ENCODE assay signal across 8 cellular contexts in genomic region chr6:159726918-159727716, GRCh38. TPM values are rescaled to one million over a fixed set of nuclear protein-coding genes. Genes with fewer than 3 reads are reported as not detected.
DNase-seq lines count a peak whose midpoint lies in the region; ATAC-seq lines count a peak whose summit lies in the region.

Gene WTAP (plus strand): TSS chr6:159727506. CDS start chr6:159736266, 8,760 bp downstream.

- H3K27ac Mint-ChIP-seq in activated CD4-positive, alpha-beta T cell treated with anti-CD3 and anti-CD28 coated beads, Interleukin-2, amount 10 ng/mL, durations not matched to agents 7 days and 5 days: peak within 1 kb of the TSS; percentile 97

- peaks cover 10% of the 10 kb centered on the region for H3K9me3 Mint-ChIP-seq in activated CD4-positive, alpha-beta T cell treated with anti-CD3 and anti-CD28 coated beads, Interleukin-2, amount 10 ng/mL, durations not matched to agents 7 days and 5 days

- H3K4me1 Mint-ChIP-seq in activated CD4-positive, alpha-beta T cell treated with anti-CD3 and anti-CD28 coated beads, Interleukin-2, amount 10 ng/mL, durations not matched to agents 7 days and 5 days: peaks cover 58% of the 10 kb centered on the region

- H3K36me3 Mint-ChIP-seq in activated CD4-positive, alpha-beta T cell treated with anti-CD3 and anti-CD28 coated beads, Interleukin-2, amount 10 ng/mL, durations not matched to agents 7 days and 5 days (ENCODE audit: low read depth): peaks cover 49% of the 10 kb centered on the region

- H3K4me3 Mint-ChIP-seq in activated CD4-positive, alpha-beta T cell treated with anti-CD3 and anti-CD28 coated beads, Interleukin-2, amount 10 ng/mL, durations not matched to agents 7 days and 5 days: peak within 1 kb of the TSS; percentile 95

- POLR2A ChIA-PET in activated CD4-positive, alpha-beta T cell treated with anti-CD3 and anti-CD28 coated beads, Interleukin-2, amount 10 ng/mL, durations not matched to agents 7 days and 5 days (lab: Charles Lee): interaction anchor here (0.8 to 1.0 kb wide), 2 partner anchors 63 to 342 kb away, joined by 4 to 5 read pairs; partner anchors contain the start of genes MRPL18 and TCP1

- H3K27me3 Mint-ChIP-seq in activated CD4-positive, alpha-beta T cell treated with anti-CD3 and anti-CD28 coated beads, Interleukin-2, amount 10 ng/mL, durations not matched to agents 7 days and 5 days: no peaks in the 10 kb centered on the region

- DNase-seq in C1 segment of cervical spinal cord (lab: John Stamatoyannopoulos, UW): peak; percentile 81 to 98 (median 94)
- peak; percentile 96 for DNase-seq in NCI-H526 treated with DMSO at 0.1 percent for 48 hours (lab: John Stamatoyannopoulos, UW)
- DNase-seq in activated CD4-positive, alpha-beta T cell treated with anti-CD3 and anti-CD28 coated beads, Interleukin-2, amount 10 ng/mL, durations not matched to agents 7 days and 5 days: peak; percentile 97
- peak; percentile 84 for DNase-seq in dedifferentiated amniotic fluid mesenchymal stem cell (ENCODE audit: extremely low spot score)
- DNase-seq in left lobe of liver (ENCODE audit: low spot score): peak; percentile 99
- peak; percentile 96 to 97 for DNase-seq in stimulated activated CD4-positive, alpha-beta T cell treated with anti-CD3 and anti-CD28 coated beads, Interleukin-2, amount 100 ng/mL, for 24 hours

- ATAC-seq in GM19351 (IDR thresholded peaks at IDR 0.05; ENCODE audit: unreplicated experiment) (peak; percentile 73), HG03520 (IDR thresholded peaks at IDR 0.05; ENCODE audit: unreplicated experiment) (peak; percentile 67), left lobe of liver (peak; percentile 92)

- CTCF ChIA-PET in activated CD4-positive, alpha-beta T cell treated with anti-CD3 and anti-CD28 coated beads, Interleukin-2, amount 10 ng/mL, durations not matched to agents 7 days and 5 days (lab: Charles Lee): interaction anchor here (0.6 to 1.9 kb wide), 6 partner anchors 9 to 287 kb away, joined by 3 to 5 read pairs (median 4); partner anchors contain the start of genes MRPL18 and TCP1

RNA-seq across cellular contexts. Expression of gene WTAP, which starts in this region (rescaled TPM):
- 100 to 1,000 TPM; 120 to 131 TPM for total RNA-seq in activated CD4-positive, alpha-beta T cell treated with anti-CD3 and anti-CD28 coated beads, Interleukin-2, amount 10 ng/mL, durations not matched to agents 7 days and 5 days
- 23.7 TPM for total RNA-seq in left lobe of liver

Comparison
In these comparisons a context has a peak if more than half of its experiments do, and no peak if none do; other contexts are left out.
1. Peak in every context shown above with its lines: DNase-seq and ATAC-seq.